ENCODE assay signal across 10 cellular contexts in genomic region chrX:134782796-134783195, GRCh38. TPM values are rescaled to one million over a fixed set of nuclear protein-coding genes. Genes with fewer than 3 reads are reported as not detected.
DNase-seq lines count a peak whose midpoint lies in the region; ATAC-seq and TF ChIP-seq lines count a peak whose summit lies in the region.
"Had no signal": no experiment of that assay in that cellular context is flagged by ENCODE, and none has a peak within 500 bp of the region (broad histone marks: within the 10 kb centered on the region; RNA-seq: fewer than 3 reads in every experiment).

No MANE protein-coding gene starts in this region.

- H3K4me3 Mint-ChIP-seq in neural progenitor cell (no peak overlapping the region), T-helper 17 cell (no peak overlapping the region)
- no peak overlapping the region for H3K4me3 Mint-ChIP-seq in activated CD8-positive, alpha-beta memory T cell treated with anti-CD3 and anti-CD28 coated beads, Interleukin-2, amount 10 ng/mL, durations not matched to agents 7 days and 5 days
- H3K4me3 Mint-ChIP-seq: activated naive CD4-positive, alpha-beta T cell treated with anti-CD3 and anti-CD28 coated beads, Interleukin-2, amount 50 U/mL, for 24 hours had no signal

- H3K36me3 Mint-ChIP-seq in neural progenitor cell = peaks cover 10% of the 10 kb centered on the region
- peaks cover 19% of the 10 kb centered on the region for H3K36me3 Mint-ChIP-seq in activated CD8-positive, alpha-beta memory T cell treated with anti-CD3 and anti-CD28 coated beads, Interleukin-2, amount 10 ng/mL, durations not matched to agents 7 days and 5 days
- no peaks in the 10 kb centered on the region for H3K36me3 Mint-ChIP-seq in T-helper 17 cell (ENCODE audit: low read depth)
- H3K36me3 Mint-ChIP-seq: activated naive CD4-positive, alpha-beta T cell treated with anti-CD3 and anti-CD28 coated beads, Interleukin-2, amount 50 U/mL, for 24 hours had no signal

- H3K36me3 ChIP-seq in neural progenitor cell = peaks cover 9% of the 10 kb centered on the region

- CTCF ChIA-PET in activated CD8-positive, alpha-beta memory T cell treated with anti-CD3 and anti-CD28 coated beads, Interleukin-2, amount 10 ng/mL, durations not matched to agents 7 days and 5 days (lab: Charles Lee) = interaction anchor here (0.8 to 1.4 kb wide), 2 partner anchors 12 to 262 kb away, joined by 4 read pairs; no protein-coding TSS in a partner anchor

- H3K9ac ChIP-seq in neural progenitor cell = no peak overlapping the region

- H3K27ac ChIP-seq in neural progenitor cell = no peak overlapping the region
- H3K27ac ChIP-seq: HL-60 had no signal

- no peak overlapping the region for H3K4me3 ChIP-seq in neural progenitor cell

- no peak overlapping the region for H3K27ac Mint-ChIP-seq in neural progenitor cell
- no peak overlapping the region for H3K27ac Mint-ChIP-seq in activated CD8-positive, alpha-beta memory T cell treated with anti-CD3 and anti-CD28 coated beads, Interleukin-2, amount 10 ng/mL, durations not matched to agents 7 days and 5 days
- no peak overlapping the region for H3K27ac Mint-ChIP-seq in T-helper 17 cell
- H3K27ac Mint-ChIP-seq: activated naive CD4-positive, alpha-beta T cell treated with anti-CD3 and anti-CD28 coated beads, Interleukin-2, amount 50 U/mL, for 24 hours had no signal

- H4K20me1 ChIP-seq in neural progenitor cell (ENCODE audit: low read depth) = no peaks in the 10 kb centered on the region

- H3K4me1 Mint-ChIP-seq in neural progenitor cell = no peaks in the 10 kb centered on the region
- no peaks in the 10 kb centered on the region for H3K4me1 Mint-ChIP-seq in activated CD8-positive, alpha-beta memory T cell treated with anti-CD3 and anti-CD28 coated beads, Interleukin-2, amount 10 ng/mL, durations not matched to agents 7 days and 5 days
- no peaks in the 10 kb centered on the region for H3K4me1 Mint-ChIP-seq in T-helper 17 cell
- H3K4me1 Mint-ChIP-seq: activated naive CD4-positive, alpha-beta T cell treated with anti-CD3 and anti-CD28 coated beads, Interleukin-2, amount 50 U/mL, for 24 hours had no signal

- H3K79me2 ChIP-seq in neural progenitor cell (ENCODE audit: low read depth) = no peaks in the 10 kb centered on the region

- peak; percentile 52 for TF ChIP-seq CTCF in neural progenitor cell (IDR thresholded peaks at IDR 0.05)

- H3F3A ChIP-seq in neural progenitor cell (ENCODE audit: low read depth) = no peaks in the 10 kb centered on the region

- no peaks in the 10 kb centered on the region for H3K4me1 ChIP-seq in neural progenitor cell

- ATAC-seq in activated CD8-positive, alpha-beta memory T cell treated with anti-CD3 and anti-CD28 coated beads, Interleukin-2, amount 10 ng/mL, durations not matched to agents 7 days and 5 days = no peak
- no peak for ATAC-seq in HG02870 (IDR thresholded peaks at IDR 0.05; ENCODE audit: unreplicated experiment)
- ATAC-seq in T-helper 17 cell = no peak

- no peaks in the 10 kb centered on the region for H3K27me3 ChIP-seq in neural progenitor cell

- no peak overlapping the region for H2AFZ ChIP-seq in neural progenitor cell (replicated peaks)

- no peaks in the 10 kb centered on the region for H3K9me3 ChIP-seq in neural progenitor cell (ENCODE audit: low read depth)
- no peaks in the 10 kb centered on the region for H3K9me3 ChIP-seq in T-helper 17 cell (ENCODE audit: control insufficient read depth, low read length, poor library complexity, severe bottlenecking)

- DNase-seq in ELR (ENCODE audit: low read depth) (peak; percentile 56), NAMALWA (ENCODE audit: low spot score) (peak; percentile 50), dermis blood vessel endothelial cell (peak; percentile 64), neural progenitor cell (ENCODE audit: low spot score) (peak; percentile 19), SK-N-DZ (ENCODE audit: low spot score) (no peak), T-helper 17 cell (no peak)
- no peak for DNase-seq in activated CD8-positive, alpha-beta memory T cell treated with anti-CD3 and anti-CD28 coated beads, Interleukin-2, amount 10 ng/mL, durations not matched to agents 7 days and 5 days

- no peaks in the 10 kb centered on the region for H3K9me3 Mint-ChIP-seq in neural progenitor cell
- H3K9me3 Mint-ChIP-seq in activated CD8-positive, alpha-beta memory T cell treated with anti-CD3 and anti-CD28 coated beads, Interleukin-2, amount 10 ng/mL, durations not matched to agents 7 days and 5 days (ENCODE audit: low read depth) = no peaks in the 10 kb centered on the region
- H3K9me3 Mint-ChIP-seq: activated naive CD4-positive, alpha-beta T cell treated with anti-CD3 and anti-CD28 coated beads, Interleukin-2, amount 50 U/mL, for 24 hours had no signal

- H3K27me3 Mint-ChIP-seq in neural progenitor cell (ENCODE audit: insufficient read depth, low read depth) = no peaks in the 10 kb centered on the region
- no peaks in the 10 kb centered on the region for H3K27me3 Mint-ChIP-seq in activated CD8-positive, alpha-beta memory T cell treated with anti-CD3 and anti-CD28 coated beads, Interleukin-2, amount 10 ng/mL, durations not matched to agents 7 days and 5 days
- H3K27me3 Mint-ChIP-seq in T-helper 17 cell = no peaks in the 10 kb centered on the region
- H3K27me3 Mint-ChIP-seq: activated naive CD4-positive, alpha-beta T cell treated with anti-CD3 and anti-CD28 coated beads, Interleukin-2, amount 50 U/mL, for 24 hours had no signal

- H3K4me2 ChIP-seq in neural progenitor cell = no peak overlapping the region

RNA-seq across cellular contexts. Expression of gene PABIR2, which starts 14.2 kb away (rescaled TPM):
- total RNA-seq in dermis blood vessel endothelial cell (5.1 and 16.8 TPM in 2 replicates), neural progenitor cell (ENCODE audit: low replicate concordance) (33.1 and 54.5 TPM in 2 replicates), T-helper 17 cell (10 to 100 TPM; 36.3 to 41.6 TPM)
- total RNA-seq in activated CD8-positive, alpha-beta memory T cell treated with anti-CD3 and anti-CD28 coated beads, Interleukin-2, amount 10 ng/mL, durations not matched to agents 7 days and 5 days = 10 to 100 TPM; 47.0 to 65.3 TPM
- 30.5 and 34.1 TPM in 2 replicates for polyA plus RNA-seq in SK-N-DZ (2014; cell fraction: cytosol; rRNA removed)
- polyA plus RNA-seq in SK-N-DZ (2014; cell fraction: nucleus; rRNA removed) = 42.9 and 79.1 TPM in 2 replicates

Comparison
In these comparisons a context has a peak if more than half of its experiments do, and no peak if none do; other contexts are left out.
1. DNase-seq: peak in ELR (single experiment), NAMALWA (single experiment), dermis blood vessel endothelial cell (single experiment) and neural progenitor cell (single experiment); none in activated CD8-positive, alpha-beta memory T cell treated with anti-CD3 and anti-CD28 coated beads, Interleukin-2, amount 10 ng/mL, durations not matched to agents 7 days and 5 days (single experiment), SK-N-DZ (single experiment) and T-helper 17 cell (0 of 3).